Comparison of ENCODE assay signal across 14 cellular contexts in genomic region chr12:46553266-46553665, GRCh38.
DNase-seq lines count a peak whose midpoint lies in the region; ATAC-seq and TF ChIP-seq lines count a peak whose summit lies in the region.
"Had no signal": no experiment of that assay in that cellular context is flagged by ENCODE, and none has a peak within 500 bp of the region (broad histone marks: within the 10 kb centered on the region; RNA-seq: fewer than 3 reads in every experiment).

No MANE protein-coding gene starts in this region.

- H3K9me3 ChIP-seq in A673 (ENCODE audit: low read depth, low read length, poor library complexity, severe bottlenecking) (no peaks in the 10 kb centered on the region), mammary epithelial cell (replicated peaks; ENCODE audit: insufficient read depth, low read length) (no peaks in the 10 kb centered on the region)

- H3K4me2 ChIP-seq in mammary epithelial cell (ENCODE audit: insufficient read depth, low read depth, low read length), result peak overlapping the region; percentile 39

- no peak overlapping the region for H2AFZ ChIP-seq in mammary epithelial cell (ENCODE audit: low read depth, low read length)

- H3K27ac ChIP-seq in A673 (ENCODE audit: low read depth, low read length, poor library complexity, severe bottlenecking) (peak overlapping the region; percentile 40), mammary epithelial cell (ENCODE audit: insufficient read depth, low read depth, low read length) (peak overlapping the region; percentile 99)

- no peak overlapping the region for H3K4me3 ChIP-seq in A673 (ENCODE audit: low read depth, low read length, poor library complexity, severe bottlenecking)
- no peak overlapping the region for H3K4me3 ChIP-seq in mammary epithelial cell (replicated peaks in 1 of 3; ENCODE audit: insufficient read depth in 1 of 3, low read depth in 2 of 3, low read length in 3 of 3)

- H3K9me3 Mint-ChIP-seq in mesothelial cell of epicardium, result peaks cover 4% of the 10 kb centered on the region
- H3K9me3 Mint-ChIP-seq in activated T-cell treated with anti-CD3 and anti-CD28 coated beads, Interleukin-2, amount 50 U/mL, for 72 hours, result peaks cover 5 to 6% of the 10 kb centered on the region in 2 donors

- no peak for ATAC-seq in activated T-cell treated with anti-CD3 and anti-CD28 coated beads, Interleukin-2, amount 50 U/mL, for 72 hours (replicated peaks in 1 of 2)

- no peak overlapping the region for H3K4me3 Mint-ChIP-seq in mesothelial cell of epicardium
- H3K4me3 Mint-ChIP-seq in activated T-cell treated with anti-CD3 and anti-CD28 coated beads, Interleukin-2, amount 50 U/mL, for 72 hours, result no peak overlapping the region

- POLR2A ChIA-PET in A673 (lab: Charles Lee; ENCODE audit: low non-redundant PET), result no interaction called here

- H3K36me3 ChIP-seq in A673 (ENCODE audit: insufficient read depth, low read length, poor library complexity, severe bottlenecking) (no peaks in the 10 kb centered on the region), mammary epithelial cell (ENCODE audit: insufficient read depth, low read length) (no peaks in the 10 kb centered on the region)

- no peaks in the 10 kb centered on the region for H3K27me3 Mint-ChIP-seq in mesothelial cell of epicardium (ENCODE audit: low read depth)
- H3K27me3 Mint-ChIP-seq in activated T-cell treated with anti-CD3 and anti-CD28 coated beads, Interleukin-2, amount 50 U/mL, for 72 hours (ENCODE audit: low read depth), result no peaks in the 10 kb centered on the region

- DNase-seq in A673 (ENCODE audit: low spot score), result peak; percentile 51
- DNase-seq in LHCN-M2 (ENCODE audit: low read depth), result peak; percentile 90
- DNase-seq in mammary epithelial cell, result peak; percentile 93
- no peak for DNase-seq in mesothelial cell of epicardium (ENCODE audit: low spot score in 2 of 2, unreplicated experiment in 2 of 2)
- no peak for DNase-seq in iPS-NIHi7 (ENCODE audit: extremely low spot score)
- DNase-seq in activated T-cell treated with anti-CD3 and anti-CD28 coated beads, Interleukin-2, amount 50 U/mL, for 72 hours, result no peak
- DNase-seq in SHP77 treated with DMSO at 0.1 percent for 48 hours (lab: John Stamatoyannopoulos, UW), result no peak
- no peak for DNase-seq in activated CD8-positive, alpha-beta memory T cell treated with anti-CD3 and anti-CD28 coated beads, Interleukin-2, amount 50 U/mL, for 4 hours
- DNase-seq: activated CD4-positive, alpha-beta T cell treated with anti-CD3 and anti-CD28 coated beads for 1 hour; activated gamma-delta T cell treated with Interleukin-2 at 50 U/mL for 16 hours; NCI-H345; Right ventricle myocardium superior; stimulated activated CD4-positive, alpha-beta T cell treated with anti-CD3 and anti-CD28 coated beads, Interleukin-15, amount 100 ng/mL, for 24 hours had no signal

- peak overlapping the region; percentile 42 for H3K9ac ChIP-seq in mammary epithelial cell (ENCODE audit: insufficient read depth, low read length)
- H3K9ac ChIP-seq: KMS-11 had no signal

- no peaks in the 10 kb centered on the region for H3K36me3 Mint-ChIP-seq in mesothelial cell of epicardium
- H3K36me3 Mint-ChIP-seq in activated T-cell treated with anti-CD3 and anti-CD28 coated beads, Interleukin-2, amount 50 U/mL, for 72 hours (ENCODE audit: insufficient read depth in 2 of 2), result peaks cover 14 to 26% of the 10 kb centered on the region in 2 donors

- 77% methylated on average over 2 of the region's 2 CpGs for WGBS in mammary epithelial cell (ENCODE audit: low coverage, missing lambda C conversion rate)

- dilution Hi-C loops in mammary epithelial cell (cut with HindIII; ENCODE audit: low sequenced_read_pairs), result no loop called here

- peak overlapping the region; percentile 39 for H3K27ac Mint-ChIP-seq in mesothelial cell of epicardium
- no peak overlapping the region for H3K27ac Mint-ChIP-seq in activated T-cell treated with anti-CD3 and anti-CD28 coated beads, Interleukin-2, amount 50 U/mL, for 72 hours

- in situ Hi-C loops in mammary epithelial cell (cut with MboI; ENCODE audit: low sequenced_read_pairs in 2 of 2), result loop anchor here in 1 of 2 donors (5.0 to 25.0 kb wide), 4 partner anchors 114 to 459 kb away; partner anchors contain the start of gene SLC38A1

- H3K79me2 ChIP-seq in mammary epithelial cell (ENCODE audit: insufficient read depth, low read length), result no peaks in the 10 kb centered on the region

- no TSS peak for BruUV-seq in A673 (replicated peaks; lab: Mats Ljungman, UMichigan)
- BruUV-seq in mammary epithelial cell (replicated peaks; lab: Mats Ljungman, UMichigan), result no TSS peak

- CTCF ChIA-PET in A673 (lab: Charles Lee), result no interaction called here
- CTCF ChIA-PET in mammary epithelial cell (lab: Charles Lee; ENCODE audit: low non-redundant PET), result no interaction called here

- no peaks in the 10 kb centered on the region for H4K20me1 ChIP-seq in mammary epithelial cell (ENCODE audit: insufficient read depth, low read length)

- H3K27me3 ChIP-seq in A673 (replicated peaks; ENCODE audit: insufficient read depth, low read depth, low read length, poor library complexity) (no peaks in the 10 kb centered on the region), mammary epithelial cell (ENCODE audit: insufficient read depth, low read length) (no peaks in the 10 kb centered on the region)

- H3K4me1 Mint-ChIP-seq in mesothelial cell of epicardium, result peaks cover 60% of the 10 kb centered on the region
- H3K4me1 Mint-ChIP-seq in activated T-cell treated with anti-CD3 and anti-CD28 coated beads, Interleukin-2, amount 50 U/mL, for 72 hours (ENCODE audit: low read depth), result peaks cover 89% of the 10 kb centered on the region

- no peak for TF ChIP-seq CTCF in A673 (conservative IDR thresholded peaks at IDR 0.05; ENCODE audit: low read depth, low read length)
- no peak for TF ChIP-seq CTCF in mammary epithelial cell (conservative IDR thresholded peaks at IDR 0.05 in 1 of 2, IDR thresholded peaks at IDR 0.05 in 1 of 2; ENCODE audit: extremely low read depth in 1 of 2, insufficient read depth in 1 of 2, low read depth in 1 of 2, low read length in 2 of 2)
- TF ChIP-seq CTCF in mesothelial cell of epicardium (IDR thresholded peaks at IDR 0.05; ENCODE audit: unreplicated experiment), result no peak

- intact Hi-C loops in A673 (cut with micrococcal nuclease; ENCODE audit: unreplicated experiment) (no loop called here), mammary epithelial cell (cut with micrococcal nuclease) (no loop called here)

- H3K4me1 ChIP-seq in A673 (ENCODE audit: insufficient read depth, low read length, poor library complexity, severe bottlenecking) (peaks cover 93% of the 10 kb centered on the region), mammary epithelial cell (ENCODE audit: insufficient read depth, low read length) (peaks cover 91% of the 10 kb centered on the region)

Comparison
In these comparisons a context has a peak if more than half of its experiments do, and no peak if none do; other contexts are left out.
1. DNase-seq: peak in A673 (single experiment), LHCN-M2 (single experiment) and mammary epithelial cell (single experiment); none in mesothelial cell of epicardium (0 of 2), iPS-NIHi7 (single experiment), activated T-cell treated with anti-CD3 and anti-CD28 coated beads, Interleukin-2, amount 50 U/mL, for 72 hours (0 of 2), SHP77 treated with DMSO at 0.1 percent for 48 hours (single experiment) and activated CD8-positive, alpha-beta memory T cell treated with anti-CD3 and anti-CD28 coated beads, Interleukin-2, amount 50 U/mL, for 4 hours (single experiment).